Comparison of ENCODE assay signal across 13 cellular contexts in genomic region chr17:35171834-35172233, GRCh38. TPM values are rescaled to one million over a fixed set of nuclear protein-coding genes. Genes with fewer than 3 reads are reported as not detected.
DNase-seq lines count a peak whose midpoint lies in the region; ATAC-seq and TF ChIP-seq lines count a peak whose summit lies in the region.
"Had no signal": no experiment of that assay in that cellular context is flagged by ENCODE, and none has a peak within 500 bp of the region (broad histone marks: within the 10 kb centered on the region; RNA-seq: fewer than 3 reads in every experiment).

No MANE protein-coding gene starts in this region.

- DNase-seq in mammary epithelial cell = peak; percentile 35
- no peak for DNase-seq in breast epithelium (ENCODE audit: low spot score in 2 of 2)
- no peak for DNase-seq in RWPE2 (ENCODE audit: low spot score)
- peak; percentile 41 for DNase-seq in dermis blood vessel endothelial cell
- no peak for DNase-seq in NCI-H2081 (lab: John Stamatoyannopoulos, UW)
- DNase-seq in MG63 = no peak
- DNase-seq in tibial nerve (ENCODE audit: low spot score in 2 of 2) = no peak
- DNase-seq: NCI-H2171 had no signal

- CTCF ChIA-PET in mammary epithelial cell (lab: Charles Lee; ENCODE audit: low non-redundant PET) = interaction anchor here (0.6 kb wide), 1 partner anchor 568 kb away, joined by 3 read pairs; no protein-coding TSS in a partner anchor

- no peak for TF ChIP-seq POLR2A in breast epithelium (IDR thresholded peaks at IDR 0.05)
- no peak for TF ChIP-seq POLR2A in tibial nerve (IDR thresholded peaks at IDR 0.05)
- TF ChIP-seq POLR2A in gastroesophageal sphincter (IDR thresholded peaks at IDR 0.05) = no peak

- H3K27me3 ChIP-seq in mammary epithelial cell (ENCODE audit: insufficient read depth, low read length) (no peaks in the 10 kb centered on the region), breast epithelium (peaks cover 0 to 2% of the 10 kb centered on the region in 2 donors), RWPE2 (ENCODE audit: insufficient read depth, poor library complexity, severe bottlenecking) (no peaks in the 10 kb centered on the region), MG63 (no peaks in the 10 kb centered on the region), tibial nerve (no peaks in the 10 kb centered on the region), gastroesophageal sphincter (peaks cover 25% of the 10 kb centered on the region)
- H3K27me3 ChIP-seq: BLaER1 treated with 17β-estradiol and CSF1 and Interleukin-3, amounts not matched to agents 10 nM and 100 nM had no signal

- H3K27ac ChIP-seq in mammary epithelial cell (ENCODE audit: insufficient read depth, low read depth, low read length) (no peak overlapping the region), breast epithelium (no peak overlapping the region), RWPE2 (ENCODE audit: poor library complexity, severe bottlenecking) (no peak overlapping the region), tibial nerve (no peak overlapping the region), gastroesophageal sphincter (no peak overlapping the region)
- H3K27ac ChIP-seq: BLaER1 treated with 17β-estradiol and CSF1 and Interleukin-3, amounts not matched to agents 10 nM and 100 nM had no signal

- H3K9ac ChIP-seq in mammary epithelial cell (ENCODE audit: insufficient read depth, low read length) = no peak overlapping the region
- H3K9ac ChIP-seq: BLaER1 treated with 17β-estradiol and CSF1 and Interleukin-3, amounts not matched to agents 10 nM and 100 nM had no signal

- dilution Hi-C loops in mammary epithelial cell (cut with HindIII; ENCODE audit: low sequenced_read_pairs) = no loop called here

- H2AFZ ChIP-seq in mammary epithelial cell (ENCODE audit: low read depth, low read length) = no peak overlapping the region

- no peaks in the 10 kb centered on the region for H3K79me2 ChIP-seq in mammary epithelial cell (ENCODE audit: insufficient read depth, low read length)

- in situ Hi-C loops in mammary epithelial cell (cut with MboI; ENCODE audit: low sequenced_read_pairs in 2 of 2) = loop anchor here (25.0 kb wide), 1 partner anchor 565 kb away; the partner anchor contains the start of gene RASL10B (in 2 of the 2)

- 14% methylated on average over 2 of the region's 2 CpGs for WGBS in mammary epithelial cell (ENCODE audit: low coverage, missing lambda C conversion rate)
- WGBS in tibial nerve, 2 donors = 49 to 51% methylated on average over 2 of the region's 2 CpGs
- WGBS in gastroesophageal sphincter (ENCODE audit: low coverage in 1 of 2), 2 donors = 32 to 38% methylated on average over 2 of the region's 2 CpGs

- H3K4me1 ChIP-seq in mammary epithelial cell (ENCODE audit: insufficient read depth, low read length) (peaks cover 7% of the 10 kb centered on the region), breast epithelium (no peaks in the 10 kb centered on the region), RWPE2 (ENCODE audit: insufficient read depth, poor library complexity, severe bottlenecking) (peaks cover 4% of the 10 kb centered on the region), tibial nerve (no peaks in the 10 kb centered on the region), gastroesophageal sphincter (no peaks in the 10 kb centered on the region)

- no peak for TF ChIP-seq CTCF in mammary epithelial cell (conservative IDR thresholded peaks at IDR 0.05 in 1 of 2, IDR thresholded peaks at IDR 0.05 in 1 of 2; ENCODE audit: extremely low read depth in 1 of 2, insufficient read depth in 1 of 2, low read depth in 1 of 2, low read length in 2 of 2)
- no peak for TF ChIP-seq CTCF in breast epithelium (IDR thresholded peaks at IDR 0.05)
- peak; percentile 42 for TF ChIP-seq CTCF in RWPE2 (IDR thresholded peaks at IDR 0.05; ENCODE audit: poor library complexity, severe bottlenecking)
- TF ChIP-seq CTCF in tibial nerve (IDR thresholded peaks at IDR 0.05) = no peak
- TF ChIP-seq CTCF in gastroesophageal sphincter (IDR thresholded peaks at IDR 0.05) = no peak

- H3K4me2 ChIP-seq in mammary epithelial cell (ENCODE audit: insufficient read depth, low read depth, low read length) = no peak overlapping the region

- H3K9me3 ChIP-seq in mammary epithelial cell (replicated peaks; ENCODE audit: insufficient read depth, low read length) = no peaks in the 10 kb centered on the region
- H3K9me3 ChIP-seq in breast epithelium = no peaks in the 10 kb centered on the region
- no peaks in the 10 kb centered on the region for H3K9me3 ChIP-seq in RWPE2 (ENCODE audit: severe bottlenecking)
- no peaks in the 10 kb centered on the region for H3K9me3 ChIP-seq in MG63
- H3K9me3 ChIP-seq in tibial nerve = no peaks in the 10 kb centered on the region
- H3K9me3 ChIP-seq in gastroesophageal sphincter = no peaks in the 10 kb centered on the region
- H3K9me3 ChIP-seq: BLaER1 treated with 17β-estradiol and CSF1 and Interleukin-3, amounts not matched to agents 10 nM and 100 nM had no signal

- no peak overlapping the region for H3K4me3 ChIP-seq in mammary epithelial cell (replicated peaks in 1 of 3; ENCODE audit: insufficient read depth in 1 of 3, low read depth in 2 of 3, low read length in 3 of 3)
- H3K4me3 ChIP-seq in breast epithelium = no peak overlapping the region
- no peak overlapping the region for H3K4me3 ChIP-seq in RWPE2 (ENCODE audit: severe bottlenecking)
- no peak overlapping the region for H3K4me3 ChIP-seq in MG63
- H3K4me3 ChIP-seq in tibial nerve = no peak overlapping the region
- H3K4me3 ChIP-seq in gastroesophageal sphincter = no peak overlapping the region
- H3K4me3 ChIP-seq: BLaER1 treated with 17β-estradiol and CSF1 and Interleukin-3, amounts not matched to agents 10 nM and 100 nM had no signal

- intact Hi-C loops in mammary epithelial cell (cut with micrococcal nuclease) (loop anchor here (1.0 to 10.0 kb wide), 7 partner anchors 70 to 575 kb away; partner anchors contain the start of gene SLFN12), breast epithelium (cut with DNase I; ENCODE audit: low total_unique reads) (no loop called here)

- H3K36me3 ChIP-seq in mammary epithelial cell (ENCODE audit: insufficient read depth, low read length) (no peaks in the 10 kb centered on the region), breast epithelium (no peaks in the 10 kb centered on the region), RWPE2 (ENCODE audit: low read depth) (no peaks in the 10 kb centered on the region), MG63 (no peaks in the 10 kb centered on the region), tibial nerve (no peaks in the 10 kb centered on the region), gastroesophageal sphincter (no peaks in the 10 kb centered on the region)
- H3K36me3 ChIP-seq: BLaER1 treated with 17β-estradiol and CSF1 and Interleukin-3, amounts not matched to agents 10 nM and 100 nM had no signal

- BruUV-seq in mammary epithelial cell (replicated peaks; lab: Mats Ljungman, UMichigan) = no TSS peak

- no peaks in the 10 kb centered on the region for H4K20me1 ChIP-seq in mammary epithelial cell (ENCODE audit: insufficient read depth, low read length)
- H4K20me1 ChIP-seq: BLaER1 treated with 17β-estradiol and CSF1 and Interleukin-3, amounts not matched to agents 10 nM and 100 nM had no signal

- ATAC-seq in RWPE2 (ENCODE audit: low read depth) (no peak), gastroesophageal sphincter (no peak)

- no peak for TF ChIP-seq EP300 in tibial nerve (IDR thresholded peaks at IDR 0.05)
- no peak for TF ChIP-seq EP300 in gastroesophageal sphincter (IDR thresholded peaks at IDR 0.05)

RNA-seq across cellular contexts. Expression of gene SLC35G3, which starts 22.4 kb away (rescaled TPM):
- total RNA-seq in mammary epithelial cell = not detected
- polyA plus RNA-seq in mammary epithelial cell = not detected
- not detected for polyA minus RNA-seq in mammary epithelial cell
- not detected for total RNA-seq in breast epithelium
- total RNA-seq in dermis blood vessel endothelial cell = not detected in 2 replicates
- not detected in 2 replicates for total RNA-seq in MG63 (2014; rRNA removed; shearing (Covaris generic); ENCODE audit: low replicate concordance)
- total RNA-seq in tibial nerve = not detected
- not detected for total RNA-seq in gastroesophageal sphincter
- total RNA-seq: epithelial cell of proximal tubule; posterior vena cava; T-helper 2 cell treated with Interferon-gamma antibody and Interleukin-4, amounts not matched to agents 100 ng/mL and 5 ng/mL, for 36 hours had no signal

RNA-seq across cellular contexts. Expression of gene UNC45B, which starts 24.2 kb away (rescaled TPM):
- under 1 TPM; under 0.01 to 0.19 TPM for total RNA-seq in mammary epithelial cell
- polyA plus RNA-seq in mammary epithelial cell = 0.06 TPM
- not detected for polyA minus RNA-seq in mammary epithelial cell
- not detected for total RNA-seq in breast epithelium
- not detected in 2 replicates for total RNA-seq in dermis blood vessel endothelial cell
- total RNA-seq in MG63 (2014; rRNA removed; shearing (Covaris generic); ENCODE audit: low replicate concordance) = not detected in 2 replicates
- total RNA-seq in tibial nerve = not detected
- under 1 TPM in 3 of 4 donors, not detected in 1; 0.05 to 0.31 (median 0.13) TPM for total RNA-seq in gastroesophageal sphincter
- total RNA-seq: epithelial cell of proximal tubule, posterior vena cava had no signal

RNA-seq across cellular contexts. Expression of gene NLE1, which starts 29.7 kb away (rescaled TPM):
- total RNA-seq in mammary epithelial cell (10 to 100 TPM; 22.2 to 27.4 TPM), breast epithelium (10 to 100 TPM; 15.2 to 32.1 (median 18.2) TPM), dermis blood vessel endothelial cell (22.6 and 28.0 TPM in 2 replicates), tibial nerve (10 to 100 TPM; 10.4 to 32.1 (median 17.1) TPM), gastroesophageal sphincter (10 to 100 TPM in 2 of 4 donors, 1 to 10 TPM in 2; 7.6 to 12.3 (median 9.3) TPM)
- 23.2 TPM for polyA plus RNA-seq in mammary epithelial cell
- 17.1 TPM for polyA minus RNA-seq in mammary epithelial cell
- total RNA-seq in MG63 (2014; rRNA removed; shearing (Covaris generic); ENCODE audit: low replicate concordance) = 25.6 and 71.4 TPM in 2 replicates

RNA-seq across cellular contexts. Expression of gene FNDC8, which starts 50.4 kb away (rescaled TPM):
- total RNA-seq in mammary epithelial cell (not detected), breast epithelium (not detected), dermis blood vessel endothelial cell (not detected in 2 replicates), tibial nerve (not detected), gastroesophageal sphincter (not detected)
- polyA plus RNA-seq in mammary epithelial cell = not detected
- polyA minus RNA-seq in mammary epithelial cell = not detected
- not detected in 2 replicates for total RNA-seq in MG63 (2014; rRNA removed; shearing (Covaris generic); ENCODE audit: low replicate concordance)
- total RNA-seq: epithelial cell of proximal tubule; posterior vena cava; T-helper 2 cell treated with Interferon-gamma antibody and Interleukin-4, amounts not matched to agents 100 ng/mL and 5 ng/mL, for 36 hours had no signal

RNA-seq across cellular contexts. Expression of gene RAD51D, which starts 52.2 kb away (rescaled TPM):
- total RNA-seq in mammary epithelial cell (10 to 100 TPM in 1 of 2 donors, 1 to 10 TPM in 1; 8.5 to 15.0 TPM), breast epithelium (10 to 100 TPM in 2 of 3 donors, 1 to 10 TPM in 1; 7.9 to 12.6 (median 10.5) TPM), dermis blood vessel endothelial cell (13.7 and 15.8 TPM in 2 replicates), tibial nerve (10 to 100 TPM in 2 of 4 donors, 1 to 10 TPM in 2; 7.5 to 19.8 (median 11.9) TPM), gastroesophageal sphincter (10 to 100 TPM in 2 of 4 donors, 1 to 10 TPM in 2; 5.1 to 11.1 (median 9.1) TPM)
- 9.9 TPM for polyA plus RNA-seq in mammary epithelial cell
- 0.88 TPM for polyA minus RNA-seq in mammary epithelial cell
- total RNA-seq in MG63 (2014; rRNA removed; shearing (Covaris generic); ENCODE audit: low replicate concordance) = 9.4 and 18.8 TPM in 2 replicates

Comparison
In these comparisons a context has a peak if more than half of its experiments do, and no peak if none do; other contexts are left out.
1. DNase-seq: peak in mammary epithelial cell (single experiment) and dermis blood vessel endothelial cell (single experiment); none in breast epithelium (0 of 2), RWPE2 (single experiment), NCI-H2081 (0 of 2), MG63 (single experiment) and tibial nerve (0 of 2).